Comparison of ENCODE assay signal across 1 cellular context in genomic region chr16:75264531-75264998, GRCh38.
TF ChIP-seq lines count a peak whose summit lies in the region.

No MANE protein-coding gene starts in this region.

TF ChIP-seq in H1, 55 proteins besides CTCF, POLR2A, EP300 and RAD21 (continued from another document):
- TF ChIP-seq PHF8 (conservative IDR thresholded peaks at IDR 0.05; ENCODE audit: low read depth, low read length) (no peak), KDM5A (IDR thresholded peaks at IDR 0.05; ENCODE audit: low read length) (no peak), CHD2 (IDR thresholded peaks at IDR 0.05; ENCODE audit: low read length) (no peak), RXRA (IDR thresholded peaks at IDR 0.05; ENCODE audit: insufficient read depth, low read depth, low read length) (no peak), CBX8 (IDR thresholded peaks at IDR 0.05; ENCODE audit: borderline replicate concordance, low read depth, low read length) (no peak), CBX5 (IDR thresholded peaks at IDR 0.05; ENCODE audit: low read depth, low read length) (no peak), ZNF274 (IDR thresholded peaks at IDR 0.05; ENCODE audit: borderline replicate concordance, extremely low read depth, low read length) (no peak)
- TF ChIP-seq, protein P1, sequence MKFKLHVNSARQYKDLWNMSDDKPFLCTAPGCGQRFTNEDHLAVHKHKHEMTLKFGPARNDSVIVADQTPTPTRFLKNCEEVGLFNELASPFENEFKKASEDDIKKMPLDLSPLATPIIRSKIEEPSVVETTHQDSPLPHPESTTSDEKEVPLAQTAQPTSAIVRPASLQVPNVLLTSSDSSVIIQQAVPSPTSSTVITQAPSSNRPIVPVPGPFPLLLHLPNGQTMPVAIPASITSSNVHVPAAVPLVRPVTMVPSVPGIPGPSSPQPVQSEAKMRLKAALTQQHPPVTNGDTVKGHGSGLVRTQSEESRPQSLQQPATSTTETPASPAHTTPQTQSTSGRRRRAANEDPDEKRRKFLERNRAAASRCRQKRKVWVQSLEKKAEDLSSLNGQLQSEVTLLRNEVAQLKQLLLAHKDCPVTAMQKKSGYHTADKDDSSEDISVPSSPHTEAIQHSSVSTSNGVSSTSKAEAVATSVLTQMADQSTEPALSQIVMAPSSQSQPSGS (IDR thresholded peaks at IDR 0.05; ENCODE audit: low read length): no peak
